In genomic region chr1:64220241-64220640, GRCh38 we compare ENCODE assay signal across 24 cellular contexts. TPM values are rescaled to one million over a fixed set of nuclear protein-coding genes. Genes with fewer than 3 reads are reported as not detected.
DNase-seq lines count a peak whose midpoint lies in the region; ATAC-seq and TF ChIP-seq lines count a peak whose summit lies in the region.
"Had no signal": no experiment of that assay in that cellular context is flagged by ENCODE, and none has a peak within 500 bp of the region (broad histone marks: within the 10 kb centered on the region; RNA-seq: fewer than 3 reads in every experiment).

No MANE protein-coding gene starts in this region.

- no peak overlapping the region for H3K23ac ChIP-seq in IMR-90 (ENCODE audit: low read depth, low read length)

- H3K4me3 ChIP-seq in IMR-90 (ENCODE audit: insufficient read depth, low read depth, low read length) (no peak overlapping the region), skeletal muscle satellite cell (ENCODE audit: low read length) (no peak overlapping the region)
- H3K4me3 ChIP-seq: HAP-1, SJSA1 had no signal

- TF ChIP-seq RAD21 in IMR-90 (IDR thresholded peaks at IDR 0.05; ENCODE audit: low read length), result no peak

- no peaks in the 10 kb centered on the region for H3K9me3 Mint-ChIP-seq in neural crest cell

- H2BK15ac ChIP-seq in IMR-90 (ENCODE audit: low read depth, low read length), result no peak overlapping the region; the same call in 2 of the 3 replicates

- CTCF ChIA-PET in IMR-90 (lab: Yijun Ruan, JAX), result no interaction called here

- no TSS peak for BruUV-seq in IMR-90 (replicated peaks; lab: Mats Ljungman, UMichigan)

- no peaks in the 10 kb centered on the region for H3K4me1 Mint-ChIP-seq in neural crest cell
- H3K4me1 Mint-ChIP-seq: IgD-negative memory B cell had no signal

- H2BK20ac ChIP-seq in IMR-90 (ENCODE audit: low read depth, low read length), result no peak overlapping the region

- no peak for TF ChIP-seq CTCF in IMR-90 (conservative IDR thresholded peaks at IDR 0.05; ENCODE audit: low read depth, low read length)
- TF ChIP-seq CTCF in neural crest cell (conservative IDR thresholded peaks at IDR 0.05), result no peak

- H3K79me1 ChIP-seq in IMR-90 (ENCODE audit: low read depth in 1 of 2, low read length in 2 of 2), result no peaks in the 10 kb centered on the region

- H2AFZ ChIP-seq in IMR-90 (replicated peaks; ENCODE audit: low read length, poor library complexity), result no peak overlapping the region

- H4K8ac ChIP-seq in IMR-90 (ENCODE audit: low read depth in 2 of 2, low read length in 2 of 2), result no peak overlapping the region

- H3K27ac Mint-ChIP-seq in neural crest cell (ENCODE audit: unreplicated experiment), result peak overlapping the region; percentile 74
- H3K27ac Mint-ChIP-seq: CD4-positive, alpha-beta memory T cell; IgD-negative memory B cell had no signal

- no peaks in the 10 kb centered on the region for H3K36me3 ChIP-seq in IMR-90 (ENCODE audit: control insufficient read depth, insufficient read depth, low read length)
- H3K36me3 ChIP-seq in skeletal muscle satellite cell (ENCODE audit: insufficient read depth, low read length), result no peaks in the 10 kb centered on the region
- H3K36me3 ChIP-seq: HAP-1, SJSA1 had no signal

- no peak overlapping the region for H2AK5ac ChIP-seq in IMR-90 (ENCODE audit: low read depth, low read length)

- H3K4ac ChIP-seq in IMR-90 (ENCODE audit: low read depth, low read length), result no peak overlapping the region

- H2BK120ac ChIP-seq in IMR-90 (ENCODE audit: low read depth, low read length), result no peak overlapping the region

- H3K9me3 ChIP-seq in IMR-90 (ENCODE audit: control insufficient read depth, insufficient read depth, low read length) (0 out of 2 replicates have a peak, but pooled peaks cover 2% of the 10 kb centered on the region), skeletal muscle satellite cell (replicated peaks; ENCODE audit: low read length) (no peaks in the 10 kb centered on the region)
- H3K9me3 ChIP-seq: Caco-2, HAP-1, SJSA1 had no signal

- no peak overlapping the region for H2BK5ac ChIP-seq in IMR-90 (ENCODE audit: low read depth, low read length, poor library complexity, severe bottlenecking)

- DNase-seq in IMR-90, result no peak
- peak; percentile 12 for DNase-seq in fibroblast of gingiva (ENCODE audit: low read depth)
- DNase-seq in neural crest cell (ENCODE audit: low read depth, low spot score), result no peak
- DNase-seq: C1 segment of cervical spinal cord; Caco-2; CD4-positive, alpha-beta memory T cell; GOT3; MM.1S; NCI-H1694; NCI-H2029 treated with DMSO at 0.1 percent for 48 hours; NCI-H446 treated with DMSO at 0.1 percent for 48 hours; NCI-H526; NCI-H82; NK-92 treated with Interleukin-12 subunit alpha and Interleukin-12 subunit beta, amount 100 ng/mL, for 24 hours; Right ventricle myocardium superior; RPMI8226 had no signal

- dilution Hi-C loops in IMR-90 (cut with HindIII; ENCODE audit: low sequenced_read_pairs, unreplicated experiment), result no loop called here

- POLR2A ChIA-PET in IMR-90 (lab: Charles Lee; ENCODE audit: unreplicated experiment), result no interaction called here

- H3K27me3 ChIP-seq in IMR-90 (ENCODE audit: control insufficient read depth, insufficient read depth, low read length) (no peaks in the 10 kb centered on the region), skeletal muscle satellite cell (ENCODE audit: control insufficient read depth, insufficient read depth, low read length) (no peaks in the 10 kb centered on the region)
- H3K27me3 ChIP-seq: SJSA1 had no signal

- H3K36me3 Mint-ChIP-seq in neural crest cell (ENCODE audit: low read depth), result no peaks in the 10 kb centered on the region
- H3K36me3 Mint-ChIP-seq: CD4-positive, alpha-beta memory T cell; IgD-negative memory B cell had no signal

- no peaks in the 10 kb centered on the region; the same call in 1 of the 2 replicates for H3K9me1 ChIP-seq in IMR-90 (ENCODE audit: insufficient read depth, low read length)

- H3K14ac ChIP-seq in IMR-90 (replicated peaks; ENCODE audit: low read depth, low read length), result no peak overlapping the region

- in situ Hi-C loops in IMR-90 (cut with MboI; ENCODE audit: low sequenced_read_pairs), result no loop called here

- WGBS in IMR-90 (ENCODE audit: extremely low coverage in 2 of 2, insufficient read length in 1 of 2), 2 experiments, result no CpG with 5 or more reads among the region's 5 CpGs

- H3K27me3 Mint-ChIP-seq in neural crest cell (ENCODE audit: low read depth), result no peaks in the 10 kb centered on the region

- no peak overlapping the region for H3K27ac ChIP-seq in IMR-90 (ENCODE audit: insufficient read depth, low read length)
- H3K27ac ChIP-seq: KMS-11, SJSA1 had no signal

- H4K91ac ChIP-seq in IMR-90 (ENCODE audit: insufficient read depth, low read depth, low read length), result no peak overlapping the region

- H3K4me3 Mint-ChIP-seq in neural crest cell, result no peak overlapping the region
- H3K4me3 Mint-ChIP-seq: CD4-positive, alpha-beta memory T cell; IgD-negative memory B cell had no signal

- H3K4me2 ChIP-seq in IMR-90 (ENCODE audit: low read depth, low read length), result no peak overlapping the region
- peak overlapping the region; percentile 29 for H3K4me2 ChIP-seq in skeletal muscle satellite cell (ENCODE audit: low read length)
- H3K4me2 ChIP-seq: KMS-11 had no signal

- no peak overlapping the region for H3K56ac ChIP-seq in IMR-90 (ENCODE audit: extremely low read depth, insufficient read depth, low read length)

- no peaks in the 10 kb centered on the region for H4K20me1 ChIP-seq in IMR-90 (ENCODE audit: insufficient read depth, low read length)

- ATAC-seq in IMR-90 (ENCODE audit: low read depth) (no peak), GM21723 (IDR thresholded peaks at IDR 0.05; ENCODE audit: unreplicated experiment) (no peak), GM21367 (IDR thresholded peaks at IDR 0.05; ENCODE audit: unreplicated experiment) (no peak), GM21360 (IDR thresholded peaks at IDR 0.05; ENCODE audit: unreplicated experiment) (no peak)

- H3K4me1 ChIP-seq in IMR-90 (ENCODE audit: control insufficient read depth, insufficient read depth, low read length) (peaks cover 4% of the 10 kb centered on the region), skeletal muscle satellite cell (ENCODE audit: control insufficient read depth, insufficient read depth, low read length) (peaks cover 19% of the 10 kb centered on the region)
- H3K4me1 ChIP-seq: Caco-2, HAP-1 had no signal

- intact Hi-C loops in IMR-90 (cut with micrococcal nuclease), result no loop called here

- H3K18ac ChIP-seq in IMR-90 (ENCODE audit: low read depth, low read length), result no peak overlapping the region

- no peak overlapping the region for H2AK9ac ChIP-seq in IMR-90 (replicated peaks; ENCODE audit: low read depth, low read length, poor library complexity)

- H3K9ac ChIP-seq in IMR-90 (ENCODE audit: low read depth, low read length), result no peak overlapping the region
- H3K9ac ChIP-seq in skeletal muscle satellite cell (ENCODE audit: low read depth, low read length), result no peak overlapping the region
- H3K9ac ChIP-seq: KMS-11 had no signal

- no peak for TF ChIP-seq POLR2A in IMR-90 (IDR thresholded peaks at IDR 0.05; ENCODE audit: low read depth, low read length)

- H4K5ac ChIP-seq in IMR-90 (ENCODE audit: low read depth, low read length), result no peak overlapping the region

TF ChIP-seq in IMR-90, 13 proteins besides CTCF, POLR2A, EP300 and RAD21:
- TF ChIP-seq FOS (IDR thresholded peaks at IDR 0.05; ENCODE audit: low read depth, low read length) (no peak), MAFK (IDR thresholded peaks at IDR 0.05; ENCODE audit: low read depth, low read length) (no peak), CEBPB (IDR thresholded peaks at IDR 0.05; ENCODE audit: low read depth, low read length) (peak; percentile 52), RCOR1 (IDR thresholded peaks at IDR 0.05; ENCODE audit: insufficient replicate concordance, low read length) (no peak), ELK1 (IDR thresholded peaks at IDR 0.05; ENCODE audit: borderline replicate concordance, low read depth, low read length) (no peak), BHLHE40 (IDR thresholded peaks at IDR 0.05; ENCODE audit: low read depth, low read length) (no peak), USF2 (IDR thresholded peaks at IDR 0.05; ENCODE audit: low read depth, low read length) (no peak), MAZ (IDR thresholded peaks at IDR 0.05; ENCODE audit: borderline replicate concordance, low read depth, low read length) (no peak)

RNA-seq across cellular contexts. Expression of gene UBE2U, which starts 16.8 kb away (rescaled TPM):
- total RNA-seq in IMR-90 (2012; rRNA removed) (not detected in 2 replicates), neural crest cell (not detected in 2 replicates)
- polyA plus RNA-seq in IMR-90 (2012; rRNA removed), result not detected in 2 replicates
- not detected in 2 replicates for polyA plus RNA-seq in IMR-90 (2012; cell fraction: cytosol; rRNA removed)
- not detected in 2 replicates for polyA plus RNA-seq in IMR-90 (2012; cell fraction: nucleus; rRNA removed; ENCODE audit: low replicate concordance)
- not detected in 2 replicates for total RNA-seq in skeletal muscle satellite cell (2012; rRNA removed)
- total RNA-seq: Caco-2; CD4-positive, alpha-beta memory T cell; SJSA1 had no signal
- polyA plus RNA-seq: CD4-positive, alpha-beta memory T cell; IgD-negative memory B cell had no signal
